Comparison of ENCODE assay signal across 18 cellular contexts in genomic region chr14:65852689-65853088, GRCh38.
A peak's percentile ranks its signal among the peaks of the same experiment; 100 is the strongest.
DNase-seq lines count a peak whose midpoint lies in the region; ATAC-seq and TF ChIP-seq lines count a peak whose summit lies in the region.
"Had no signal": no experiment of that assay in that cellular context is flagged by ENCODE, and none has a peak within 500 bp of the region (broad histone marks: within the 10 kb centered on the region; RNA-seq: fewer than 3 reads in every experiment).

No MANE protein-coding gene starts in this region.

- no peaks in the 10 kb centered on the region for H3K27me3 ChIP-seq in cardiac muscle cell
- H3K27me3 ChIP-seq in heart left ventricle, result no peaks in the 10 kb centered on the region
- H3K27me3 ChIP-seq: BLaER1 had no signal

- WGBS in heart left ventricle, 4 donors, result 28 to 39% (median 38%) methylated on average over 2 of the region's 2 CpGs

- H3K27ac Mint-ChIP-seq in activated CD4-positive, alpha-beta memory T cell treated with anti-CD3 and anti-CD28 coated beads, Interleukin-2, amount 10 ng/mL, durations not matched to agents 7 days and 5 days, result peak overlapping the region; percentile 97
- no peak overlapping the region for H3K27ac Mint-ChIP-seq in activated CD4-positive, alpha-beta memory T cell treated with anti-CD3 and anti-CD28 coated beads for 36 hours
- peak overlapping the region; percentile 61 for H3K27ac Mint-ChIP-seq in T-helper 17 cell
- H3K27ac Mint-ChIP-seq: GM23338 had no signal

- ATAC-seq in heart left ventricle (no peak), T-helper 17 cell (no peak), HG03354 (IDR thresholded peaks at IDR 0.05; ENCODE audit: poor library complexity, severe bottlenecking, unreplicated experiment) (no peak)
- ATAC-seq: GM23338 had no signal

- intact Hi-C loops in activated CD4-positive, alpha-beta memory T cell treated with anti-CD3 and anti-CD28 coated beads for 36 hours (cut with micrococcal nuclease), result no loop called here
- intact Hi-C loops in heart left ventricle (cut with DNase I) (no loop called here), head of caudate nucleus (cut with DNase I) (no loop called here)

- peaks cover 48% of the 10 kb centered on the region for H3K4me1 Mint-ChIP-seq in activated CD4-positive, alpha-beta memory T cell treated with anti-CD3 and anti-CD28 coated beads, Interleukin-2, amount 10 ng/mL, durations not matched to agents 7 days and 5 days
- H3K4me1 Mint-ChIP-seq in activated CD4-positive, alpha-beta memory T cell treated with anti-CD3 and anti-CD28 coated beads for 36 hours (ENCODE audit: low read depth), result peaks cover 31% of the 10 kb centered on the region
- peaks cover 24% of the 10 kb centered on the region for H3K4me1 Mint-ChIP-seq in T-helper 17 cell
- H3K4me1 Mint-ChIP-seq: GM23338 had no signal

- no peak for TF ChIP-seq CTCF in cardiac muscle cell (IDR thresholded peaks at IDR 0.05; ENCODE audit: low read depth, low read length)
- no peak for TF ChIP-seq CTCF in heart left ventricle (IDR thresholded peaks at IDR 0.05)

- H3K9me3 ChIP-seq in cardiac muscle cell (ENCODE audit: low read depth), result no peaks in the 10 kb centered on the region
- no peaks in the 10 kb centered on the region for H3K9me3 ChIP-seq in heart left ventricle
- H3K9me3 ChIP-seq in T-helper 17 cell (ENCODE audit: control insufficient read depth, low read length, poor library complexity, severe bottlenecking), result peaks cover 5% of the 10 kb centered on the region
- H3K9me3 ChIP-seq: BLaER1 had no signal

- H3K27ac ChIP-seq in cardiac muscle cell (peak overlapping the region; percentile 24), heart left ventricle (no peak overlapping the region)
- H3K27ac ChIP-seq: BLaER1, HL-60 had no signal

- no peak for TF ChIP-seq POLR2A in heart left ventricle (IDR thresholded peaks at IDR 0.05)

- CTCF ChIA-PET in activated CD4-positive, alpha-beta memory T cell treated with anti-CD3 and anti-CD28 coated beads, Interleukin-2, amount 10 ng/mL, durations not matched to agents 7 days and 5 days (lab: Charles Lee), result no interaction called here
- CTCF ChIA-PET in activated CD4-positive, alpha-beta memory T cell treated with anti-CD3 and anti-CD28 coated beads for 36 hours (lab: Charles Lee), result interaction anchor here (1.4 kb wide), 1 partner anchor 97 kb away, joined by 3 read pairs; no protein-coding TSS in a partner anchor

- DNase-seq in activated CD4-positive, alpha-beta memory T cell treated with anti-CD3 and anti-CD28 coated beads, Interleukin-2, amount 10 ng/mL, durations not matched to agents 7 days and 5 days, result no peak
- no peak for DNase-seq in activated CD4-positive, alpha-beta memory T cell treated with anti-CD3 and anti-CD28 coated beads for 36 hours
- DNase-seq in cardiac muscle cell (ENCODE audit: low read depth in 1 of 2, low spot score in 1 of 2) (no peak), heart left ventricle (no peak), T-helper 17 cell (no peak), head of caudate nucleus (no peak)
- DNase-seq in stimulated activated CD4-positive, alpha-beta T cell treated with anti-CD3 and anti-CD28 coated beads, Interleukin-4, amount 100 ng/mL, for 1 hour, result no peak
- DNase-seq: 8988T; CD8-positive, alpha-beta memory T cell; COR-L47; DMS 273 treated with DMSO at 0.1 percent for 48 hours; DMS53; HCEC 1CT had no signal

- H3K4me3 ChIP-seq in cardiac muscle cell (no peak overlapping the region), heart left ventricle (no peak overlapping the region)
- H3K4me3 ChIP-seq: BLaER1, GM23338 had no signal

- peaks cover 11% of the 10 kb centered on the region for H3K4me1 ChIP-seq in cardiac muscle cell (ENCODE audit: low read depth)
- H3K4me1 ChIP-seq in heart left ventricle, result peaks cover 0 to 24% (median 0%) of the 10 kb centered on the region in 12 donors
- H3K4me1 ChIP-seq: BLaER1 had no signal

- no peak overlapping the region for H3K4me3 Mint-ChIP-seq in activated CD4-positive, alpha-beta memory T cell treated with anti-CD3 and anti-CD28 coated beads, Interleukin-2, amount 10 ng/mL, durations not matched to agents 7 days and 5 days
- H3K4me3 Mint-ChIP-seq in activated CD4-positive, alpha-beta memory T cell treated with anti-CD3 and anti-CD28 coated beads for 36 hours, result no peak overlapping the region
- H3K4me3 Mint-ChIP-seq in T-helper 17 cell, result no peak overlapping the region
- H3K4me3 Mint-ChIP-seq: CD14-positive monocyte, GM23338 had no signal

- H3K36me3 ChIP-seq in cardiac muscle cell (no peaks in the 10 kb centered on the region), heart left ventricle (no peaks in the 10 kb centered on the region)
- H3K36me3 ChIP-seq: BLaER1 had no signal

- peaks cover 38% of the 10 kb centered on the region for H3K9me3 Mint-ChIP-seq in activated CD4-positive, alpha-beta memory T cell treated with anti-CD3 and anti-CD28 coated beads, Interleukin-2, amount 10 ng/mL, durations not matched to agents 7 days and 5 days
- peaks cover 16% of the 10 kb centered on the region for H3K9me3 Mint-ChIP-seq in activated CD4-positive, alpha-beta memory T cell treated with anti-CD3 and anti-CD28 coated beads for 36 hours

- POLR2A ChIA-PET in activated CD4-positive, alpha-beta memory T cell treated with anti-CD3 and anti-CD28 coated beads, Interleukin-2, amount 10 ng/mL, durations not matched to agents 7 days and 5 days (lab: Charles Lee), result interaction anchor here (1.3 kb wide), 2 partner anchors 27 to 75 kb away, joined by 4 read pairs; no protein-coding TSS in a partner anchor
- POLR2A ChIA-PET in activated CD4-positive, alpha-beta memory T cell treated with anti-CD3 and anti-CD28 coated beads for 36 hours (lab: Charles Lee), result no interaction called here

- peaks cover 59% of the 10 kb centered on the region for H3K36me3 Mint-ChIP-seq in activated CD4-positive, alpha-beta memory T cell treated with anti-CD3 and anti-CD28 coated beads, Interleukin-2, amount 10 ng/mL, durations not matched to agents 7 days and 5 days (ENCODE audit: low read depth)
- H3K36me3 Mint-ChIP-seq in activated CD4-positive, alpha-beta memory T cell treated with anti-CD3 and anti-CD28 coated beads for 36 hours, result peaks cover 2% of the 10 kb centered on the region
- H3K36me3 Mint-ChIP-seq in T-helper 17 cell (ENCODE audit: low read depth), result no peaks in the 10 kb centered on the region
- H3K36me3 Mint-ChIP-seq: CD14-positive monocyte had no signal

- H3K27me3 Mint-ChIP-seq in activated CD4-positive, alpha-beta memory T cell treated with anti-CD3 and anti-CD28 coated beads, Interleukin-2, amount 10 ng/mL, durations not matched to agents 7 days and 5 days, result no peaks in the 10 kb centered on the region
- no peaks in the 10 kb centered on the region for H3K27me3 Mint-ChIP-seq in activated CD4-positive, alpha-beta memory T cell treated with anti-CD3 and anti-CD28 coated beads for 36 hours
- no peaks in the 10 kb centered on the region for H3K27me3 Mint-ChIP-seq in T-helper 17 cell
- H3K27me3 Mint-ChIP-seq: CD8-positive, alpha-beta memory T cell had no signal
